ENCODE assay signal across 13 cellular contexts in the genomic region with DNA sequence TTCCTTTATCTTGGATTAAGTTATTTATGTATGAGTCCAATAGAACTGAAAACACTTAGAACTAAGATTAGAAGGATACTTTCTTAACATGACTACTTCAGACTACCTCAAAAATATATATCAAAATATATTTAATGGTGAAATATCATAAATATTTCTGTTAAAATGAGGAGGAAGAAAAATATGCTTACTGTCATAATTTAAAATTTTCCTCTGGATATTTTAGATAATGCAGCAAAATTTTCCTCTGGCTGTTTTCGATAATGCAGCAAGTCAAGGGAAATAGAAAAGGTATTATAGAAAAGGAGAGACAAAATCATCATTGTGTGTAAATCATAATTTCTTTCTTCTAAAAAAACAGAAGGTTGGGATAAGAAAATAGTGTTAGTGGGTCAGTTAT.
DNase-seq lines count a peak whose midpoint lies in the region; FAIRE-seq and TF ChIP-seq lines count a peak whose summit lies in the region.
"Had no signal": no experiment of that assay in that cellular context is flagged by ENCODE, and none has a peak within 500 bp of the region (broad histone marks: within the 10 kb centered on the region; RNA-seq: fewer than 3 reads in every experiment).

No MANE protein-coding gene starts in this region.

- H4K20me1 ChIP-seq in keratinocyte (ENCODE audit: control insufficient read depth, extremely low read depth, insufficient read depth, low read length) = no peaks in the 10 kb centered on the region
- H4K20me1 ChIP-seq: BLaER1 treated with 17β-estradiol and CSF1 and Interleukin-3, amounts not matched to agents 10 nM and 100 nM had no signal

- H3K4me2 ChIP-seq in keratinocyte (ENCODE audit: control insufficient read depth, extremely low read depth, insufficient read depth, low read depth, low read length) = peak overlapping the region; percentile 80

- DNase-seq in keratinocyte (ENCODE audit: low read depth, low spot score) = no peak
- no peak for DNase-seq in skeletal muscle cell (ENCODE audit: low read depth)
- no peak for DNase-seq in esophagus muscularis mucosa (ENCODE audit: extremely low spot score)
- no peak for DNase-seq in SIG-M5 (lab: John Stamatoyannopoulos, UW)
- no peak for DNase-seq in NCI-H2107 treated with DMSO at 0.1 percent for 48 hours (lab: John Stamatoyannopoulos, UW; ENCODE audit: unreplicated experiment)
- DNase-seq: activated CD8-positive, alpha-beta memory T cell treated with anti-CD3 and anti-CD28 coated beads for 24 hours; left cardiac atrium; NCI-H524 treated with DMSO at 0.1 percent for 48 hours; stimulated activated CD4-positive, alpha-beta T cell treated with anti-CD3 and anti-CD28 coated beads, Interleukin-2, amount 100 ng/mL, for 48 hours had no signal

- no peak overlapping the region for H3K27ac ChIP-seq in HUES6 (ENCODE audit: low read depth, low read length)
- H3K27ac ChIP-seq in keratinocyte (ENCODE audit: control insufficient read depth, insufficient read depth, low read length) = no peak overlapping the region
- H3K27ac ChIP-seq in esophagus muscularis mucosa (replicated peaks in 1 of 4) = no peak overlapping the region
- H3K27ac ChIP-seq: BLaER1 treated with 17β-estradiol and CSF1 and Interleukin-3, amounts not matched to agents 10 nM and 100 nM; coronary artery had no signal

- H3K9me1 ChIP-seq in keratinocyte (ENCODE audit: control insufficient read depth, extremely low read depth, insufficient read depth, low read length) = no peaks in the 10 kb centered on the region

- WGBS in esophagus muscularis mucosa = 77% methylated on average over 1 of the region's 1 CpG

- H3K4me3 ChIP-seq in HUES6 (ENCODE audit: low read depth, low read length) = peak overlapping the region; percentile 43; the same call in 1 of the 2 replicates
- peak overlapping the region; percentile 49 for H3K4me3 ChIP-seq in WI38 (ENCODE audit: low read depth, low read length)
- peak overlapping the region in 1 of 3 experiments; percentile 63 for H3K4me3 ChIP-seq in keratinocyte (ENCODE audit: control insufficient read depth in 2 of 3, extremely low read depth in 1 of 3, insufficient read depth in 2 of 3, low read depth in 1 of 3, low read length in 3 of 3)
- peak overlapping the region; percentile 40 for H3K4me3 ChIP-seq in skeletal muscle cell (ENCODE audit: low read depth, low read length)
- H3K4me3 ChIP-seq in esophagus muscularis mucosa = peak overlapping the region in 2 of 4 donors; percentile 31

- H3K27me3 ChIP-seq in HUES6 (ENCODE audit: control insufficient read depth, insufficient read depth, low read length) (no peaks in the 10 kb centered on the region), keratinocyte (ENCODE audit: control insufficient read depth, extremely low read depth, insufficient read depth, low read length) (no peaks in the 10 kb centered on the region), esophagus muscularis mucosa (peaks cover 0 to 23% (median 0%) of the 10 kb centered on the region in 4 donors)
- H3K27me3 ChIP-seq: BLaER1 treated with 17β-estradiol and CSF1 and Interleukin-3, amounts not matched to agents 10 nM and 100 nM had no signal

- H2AFZ ChIP-seq in keratinocyte (ENCODE audit: control insufficient read depth, low read length) = peak overlapping the region; percentile 88

- no peak overlapping the region for H3K9ac ChIP-seq in HUES6 (ENCODE audit: low read length)
- no peak overlapping the region for H3K9ac ChIP-seq in keratinocyte (ENCODE audit: control insufficient read depth, extremely low read depth, insufficient read depth, low read length)
- H3K9ac ChIP-seq: BLaER1 treated with 17β-estradiol and CSF1 and Interleukin-3, amounts not matched to agents 10 nM and 100 nM had no signal

- dilution Hi-C loops in keratinocyte (cut with MboI; ENCODE audit: extremely low pct_ligation_motif_present, low sequenced_read_pairs) = no loop called here

- TF ChIP-seq CTCF in WI38 (IDR thresholded peaks at IDR 0.05; ENCODE audit: low read depth, low read length) = no peak
- TF ChIP-seq CTCF in keratinocyte (optimal IDR thresholded peaks at IDR 0.05 in 1 of 3, IDR thresholded peaks at IDR 0.05 in 1 of 3, conservative IDR thresholded peaks at IDR 0.05 in 1 of 3; ENCODE audit: extremely low read depth in 1 of 3, insufficient read depth in 2 of 3, low read length in 3 of 3) = no peak
- no peak for TF ChIP-seq CTCF in esophagus muscularis mucosa (IDR thresholded peaks at IDR 0.05)

- intact Hi-C loops in esophagus muscularis mucosa (cut with DNase I) = loop anchor here (5.0 kb wide), 1 partner anchor 969 kb away; no protein-coding TSS in a partner anchor

- H3K9me3 ChIP-seq in HUES6 (ENCODE audit: control insufficient read depth, insufficient read depth, low read depth, low read length) = no peaks in the 10 kb centered on the region
- no peaks in the 10 kb centered on the region for H3K9me3 ChIP-seq in keratinocyte (ENCODE audit: control insufficient read depth, low read depth, low read length)
- no peaks in the 10 kb centered on the region for H3K9me3 ChIP-seq in esophagus muscularis mucosa
- H3K9me3 ChIP-seq: BLaER1 treated with 17β-estradiol and CSF1 and Interleukin-3, amounts not matched to agents 10 nM and 100 nM had no signal

- peaks cover 22% of the 10 kb centered on the region for H3K4me1 ChIP-seq in HUES6 (ENCODE audit: control insufficient read depth, insufficient read depth, low read length)
- peaks cover 3% of the 10 kb centered on the region for H3K4me1 ChIP-seq in keratinocyte (ENCODE audit: control insufficient read depth, extremely low read depth, insufficient read depth, low read length)
- peaks cover 0 to 6% (median 2%) of the 10 kb centered on the region in 4 donors for H3K4me1 ChIP-seq in esophagus muscularis mucosa
- H3K4me1 ChIP-seq: BLaER1 treated with 17β-estradiol and CSF1 and Interleukin-3, amounts not matched to agents 10 nM and 100 nM had no signal

- TF ChIP-seq EP300 in esophagus muscularis mucosa (IDR thresholded peaks at IDR 0.05) = no peak

- TF ChIP-seq POLR2A in esophagus muscularis mucosa (IDR thresholded peaks at IDR 0.05; ENCODE audit: low read depth) = no peak

- no peaks in the 10 kb centered on the region for H3K36me3 ChIP-seq in HUES6 (ENCODE audit: control insufficient read depth, insufficient read depth, low read length)
- no peaks in the 10 kb centered on the region for H3K36me3 ChIP-seq in keratinocyte (ENCODE audit: control insufficient read depth in 2 of 2, extremely low read depth in 1 of 2, insufficient read depth in 2 of 2, low read length in 2 of 2)
- H3K36me3 ChIP-seq in esophagus muscularis mucosa = no peaks in the 10 kb centered on the region
- H3K36me3 ChIP-seq: BLaER1 treated with 17β-estradiol and CSF1 and Interleukin-3, amounts not matched to agents 10 nM and 100 nM had no signal

- no peak for FAIRE-seq in keratinocyte (lab: Jason Lieb, UNC)

- no peaks in the 10 kb centered on the region for H3K79me2 ChIP-seq in keratinocyte (ENCODE audit: control insufficient read depth, insufficient read depth, low read length)
